8 cellular contexts compared by ENCODE assay signal in genomic region chr18:2978208-2978607, GRCh38. TPM values are rescaled to one million over a fixed set of nuclear protein-coding genes. Genes with fewer than 3 reads are reported as not detected.
DNase-seq lines count a peak whose midpoint lies in the region; TF ChIP-seq lines count a peak whose summit lies in the region.

No MANE protein-coding gene starts in this region.

- H3K27me3 Mint-ChIP-seq in activated naive CD8-positive, alpha-beta T cell, result no peaks in the 10 kb centered on the region
- H3K27me3 Mint-ChIP-seq in endodermal cell (ENCODE audit: insufficient read depth), result no peaks in the 10 kb centered on the region

- TF ChIP-seq CTCF in AG09309 (IDR thresholded peaks at IDR 0.05; ENCODE audit: control insufficient read depth, insufficient read depth, low read depth, low read length, missing control alignments) (no peak), endodermal cell (conservative IDR thresholded peaks at IDR 0.05) (no peak)

- peaks cover 63% of the 10 kb centered on the region for H3F3A ChIP-seq in GM23248 (ENCODE audit: insufficient read depth)

- DNase-seq in AG09309 (ENCODE audit: low read depth) (no peak), GM23248 (peak; percentile 48), AG08396 (ENCODE audit: low spot score) (no peak), endodermal cell (no peak), ureter (ENCODE audit: low spot score) (no peak)
- DNase-seq in activated effector memory CD4-positive, alpha-beta T cell treated with Interleukin-2 at 50 U/mL for 16 hours, result no peak

- peak overlapping the region; percentile 84 for H3K9ac ChIP-seq in GM23248
- H3K9ac ChIP-seq in endodermal cell (ENCODE audit: extremely low read depth, low read length, poor library complexity, severe bottlenecking), result no peak overlapping the region

- no peaks in the 10 kb centered on the region for H3K27me3 ChIP-seq in GM23248 (replicated peaks; ENCODE audit: insufficient read depth)
- no peaks in the 10 kb centered on the region for H3K27me3 ChIP-seq in muscle layer of duodenum (ENCODE audit: low read depth, low read length)
- H3K27me3 ChIP-seq in endodermal cell (ENCODE audit: control insufficient read depth, insufficient read depth, low read length, poor library complexity, severe bottlenecking), result no peaks in the 10 kb centered on the region

- H3K36me3 ChIP-seq in GM23248 (ENCODE audit: low read depth) (no peaks in the 10 kb centered on the region), muscle layer of duodenum (ENCODE audit: control insufficient read depth in 1 of 2, insufficient read depth in 2 of 2, low read length in 2 of 2) (peaks cover 3 to 4% of the 10 kb centered on the region in 2 donors), endodermal cell (ENCODE audit: control insufficient read depth, insufficient read depth, low read length) (no peaks in the 10 kb centered on the region)

- 0 out of 2 replicates have a peak overlapping the region, but pooled peaks have one; percentile 13 for H2AFZ ChIP-seq in GM23248

- H3K27ac Mint-ChIP-seq in activated naive CD8-positive, alpha-beta T cell, result peak overlapping the region; percentile 97
- H3K27ac Mint-ChIP-seq in endodermal cell, result no peak overlapping the region

- peak overlapping the region; percentile 88 for H3K4me2 ChIP-seq in GM23248 (ENCODE audit: unreplicated experiment)

- H3K79me2 ChIP-seq in GM23248 (ENCODE audit: insufficient read depth), result peaks cover 97% of the 10 kb centered on the region

- peaks cover 15% of the 10 kb centered on the region for H3K36me3 Mint-ChIP-seq in activated naive CD8-positive, alpha-beta T cell
- H3K36me3 Mint-ChIP-seq in endodermal cell (ENCODE audit: low read depth), result peaks cover 4% of the 10 kb centered on the region

- no peaks in the 10 kb centered on the region for H4K20me1 ChIP-seq in GM23248 (ENCODE audit: insufficient read depth)

- H3K9me2 ChIP-seq in GM23248 (ENCODE audit: insufficient read depth), result no peaks in the 10 kb centered on the region

- H3K4me3 Mint-ChIP-seq in activated naive CD8-positive, alpha-beta T cell, result peak overlapping the region; percentile 90
- no peak overlapping the region for H3K4me3 Mint-ChIP-seq in endodermal cell

- H3K4me1 ChIP-seq in GM23248 (ENCODE audit: insufficient read depth) (peaks cover 57% of the 10 kb centered on the region), muscle layer of duodenum (ENCODE audit: control insufficient read depth in 1 of 2, insufficient read depth in 2 of 2, low read length in 2 of 2) (peaks cover 29 to 41% of the 10 kb centered on the region in 2 donors), endodermal cell (ENCODE audit: control insufficient read depth, insufficient read depth, low read length) (peaks cover 14% of the 10 kb centered on the region)

- no peaks in the 10 kb centered on the region for H3K9me3 Mint-ChIP-seq in activated naive CD8-positive, alpha-beta T cell (ENCODE audit: low read depth)
- no peaks in the 10 kb centered on the region for H3K9me3 Mint-ChIP-seq in endodermal cell

- H3K27ac ChIP-seq in GM23248 (peak overlapping the region; percentile 97), muscle layer of duodenum (ENCODE audit: low read length) (peak overlapping the region; percentile 61), endodermal cell (ENCODE audit: low read depth, low read length) (no peak overlapping the region)

- no peaks in the 10 kb centered on the region for H3K9me3 ChIP-seq in GM23248 (ENCODE audit: low read depth)
- no peaks in the 10 kb centered on the region for H3K9me3 ChIP-seq in muscle layer of duodenum (ENCODE audit: control insufficient read depth in 1 of 2, low read length in 2 of 2)
- H3K9me3 ChIP-seq in endodermal cell (ENCODE audit: control insufficient read depth, low read length), result no peaks in the 10 kb centered on the region

- H3K4me1 Mint-ChIP-seq in activated naive CD8-positive, alpha-beta T cell (ENCODE audit: low read depth), result peaks cover 88% of the 10 kb centered on the region
- peaks cover 30% of the 10 kb centered on the region for H3K4me1 Mint-ChIP-seq in endodermal cell

- in situ Hi-C loops in GM23248 (cut with MboI), result no loop called here

- peak overlapping the region; percentile 8 for H3K4me3 ChIP-seq in AG09309 (ENCODE audit: control insufficient read depth, low read depth, low read length)
- H3K4me3 ChIP-seq in GM23248, result peak overlapping the region; percentile 66
- peak overlapping the region in 1 of 2 donors; percentile 27 for H3K4me3 ChIP-seq in muscle layer of duodenum (ENCODE audit: low read depth in 1 of 2, low read length in 2 of 2)
- no peak overlapping the region for H3K4me3 ChIP-seq in endodermal cell (ENCODE audit: low read length)

- 23 to 30% methylated on average over 3 of the region's 3 CpGs for whole genome bisulfite sequencing in GM23248 (ENCODE audit: low coverage in 1 of 2, low lambda C conversion rate in 2 of 2, missing lambda C conversion rate in 2 of 2), 2 experiments
- 92 to 97% methylated on average over 1 to 3 of the region's 3 CpGs for WGBS in endodermal cell (ENCODE audit: insufficient coverage in 1 of 2, insufficient read length in 1 of 2), 2 experiments

RNA-seq across cellular contexts. Expression of gene LPIN2, which starts 34.7 kb away (rescaled TPM):
- 29.2 and 33.9 TPM in 2 replicates for total RNA-seq in GM23248 (2014; rRNA removed; shearing (Covaris generic))
- polyA plus RNA-seq in GM23248 (2016; fragmentation: Nextera tagmentation; extraction: Ambion mirVana), result 19.5 and 19.8 TPM in 2 replicates
- 10 to 100 TPM; 22.9 to 31.8 TPM for total RNA-seq in endodermal cell
- polyA plus RNA-seq in endodermal cell (2013, experiment 1 of 2), result 22.0 TPM
- 24.4 TPM for polyA plus RNA-seq in endodermal cell (2013, experiment 2 of 2)
- 14.1 TPM for total RNA-seq in ureter
